In the genomic region with DNA sequence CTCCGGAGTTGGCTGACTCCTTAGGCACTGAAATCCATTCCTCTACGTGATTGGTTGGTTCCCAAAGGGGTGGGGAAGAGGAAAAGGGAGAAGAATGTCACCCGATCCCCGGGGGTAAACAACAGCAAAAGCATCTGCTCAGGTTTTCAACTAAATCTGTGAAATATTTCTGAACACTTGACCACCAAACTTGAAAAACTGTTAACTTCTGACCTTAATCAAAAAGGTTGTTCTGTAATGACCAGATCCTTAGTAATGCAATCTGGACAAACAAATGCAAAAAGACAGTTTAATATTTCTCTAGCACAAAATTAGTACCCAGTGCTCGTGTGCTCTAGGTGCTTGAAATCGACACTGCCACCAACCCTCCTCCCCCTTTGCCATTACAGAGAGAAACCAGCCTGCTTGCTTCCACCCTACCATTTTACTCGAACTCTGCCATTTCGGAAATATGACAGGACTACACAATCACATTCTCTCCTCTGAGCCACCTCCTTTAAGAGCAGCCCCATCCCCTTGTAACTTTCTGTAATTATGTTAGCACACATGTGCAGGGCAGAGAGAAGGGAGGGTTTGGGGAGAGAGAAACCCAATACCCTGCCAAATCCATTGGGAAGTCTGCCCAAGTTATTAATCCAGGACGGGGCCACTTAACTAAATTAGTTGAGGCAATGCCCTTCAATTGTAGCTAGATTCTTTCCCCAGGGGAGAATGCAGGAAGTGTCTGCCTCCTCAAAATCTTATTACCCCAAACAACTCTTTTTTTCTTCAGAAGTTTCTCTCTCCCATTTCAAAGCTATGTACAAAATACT, we compare ENCODE assay signal across 7 cellular contexts.
DNase-seq lines count a peak whose midpoint lies in the region; ATAC-seq and TF ChIP-seq lines count a peak whose summit lies in the region.

No MANE protein-coding gene starts in this region.

- TF ChIP-seq POLR2A in adrenal gland (IDR thresholded peaks at IDR 0.05): peak in 1 of 2 donors; percentile 53
- no peak for TF ChIP-seq POLR2A in ovary (IDR thresholded peaks at IDR 0.05)

- WGBS in adrenal gland, 4 donors: 2 to 3% (median 3%) methylated on average over 9 of the region's 9 CpGs
- 1 to 2% (median 1%) methylated on average over 9 of the region's 9 CpGs for WGBS in ovary, 3 donors

- no peaks in the 10 kb centered on the region for H3K9me3 ChIP-seq in adrenal gland (replicated peaks in 1 of 3)
- H3K9me3 ChIP-seq in cardiac muscle cell (ENCODE audit: low read depth): no peaks in the 10 kb centered on the region
- no peaks in the 10 kb centered on the region for H3K9me3 ChIP-seq in ovary

- DNase-seq in H4 (ENCODE audit: low spot score) (peak; percentile 88), NCI-H2171 (lab: John Stamatoyannopoulos, UW) (peak; percentile 95), adrenal gland (peak; percentile 70 to 88 (median 83)), cardiac muscle cell (ENCODE audit: low read depth in 1 of 2, low spot score in 1 of 2) (peak; percentile 91 to 92), ovary (peak in 2 of 5 donors; percentile 41 to 65)

- ATAC-seq in GM19328 (IDR thresholded peaks at IDR 0.05; ENCODE audit: unreplicated experiment) (no peak), GM19455 (IDR thresholded peaks at IDR 0.05; ENCODE audit: unreplicated experiment) (no peak)

- H3K27ac ChIP-seq in adrenal gland (peak overlapping the region in 3 of 5 donors; percentile 67 to 88 (median 77)), cardiac muscle cell (peak overlapping the region; percentile 99), ovary (peak overlapping the region; percentile 13 to 49)

- TF ChIP-seq EP300 in ovary (IDR thresholded peaks at IDR 0.05): no peak

- H3K36me3 ChIP-seq in adrenal gland (replicated peaks in 1 of 2): no peaks in the 10 kb centered on the region
- H3K36me3 ChIP-seq in cardiac muscle cell: no peaks in the 10 kb centered on the region
- no peaks in the 10 kb centered on the region for H3K36me3 ChIP-seq in ovary

- intact Hi-C loops in adrenal gland (cut with DNase I): loop anchor here (10.0 kb wide), 2 partner anchors 70 to 140 kb away; no protein-coding TSS in a partner anchor
- intact Hi-C loops in ovary (cut with DNase I): loop anchor here in 2 of 4 donors (10.0 kb wide), 2 partner anchors 130 to 290 kb away; no protein-coding TSS in a partner anchor

- H3K27me3 ChIP-seq in adrenal gland (no peaks in the 10 kb centered on the region), cardiac muscle cell (no peaks in the 10 kb centered on the region), ovary (no peaks in the 10 kb centered on the region)

- no peak for TF ChIP-seq CTCF in adrenal gland (IDR thresholded peaks at IDR 0.05)
- no peak for TF ChIP-seq CTCF in cardiac muscle cell (IDR thresholded peaks at IDR 0.05; ENCODE audit: low read depth, low read length)
- TF ChIP-seq CTCF in ovary (IDR thresholded peaks at IDR 0.05): no peak

- H3K4me3 ChIP-seq in adrenal gland: peak overlapping the region in 2 of 4 donors; percentile 22 to 59
- peak overlapping the region; percentile 41 for H3K4me3 ChIP-seq in cardiac muscle cell
- H3K4me3 ChIP-seq in ovary: peak overlapping the region; percentile 44

- H3K4me1 ChIP-seq in adrenal gland (replicated peaks in 1 of 2): peaks cover 34 to 57% of the 10 kb centered on the region in 2 donors
- H3K4me1 ChIP-seq in cardiac muscle cell (ENCODE audit: low read depth): peaks cover 89% of the 10 kb centered on the region
- H3K4me1 ChIP-seq in ovary (ENCODE audit: insufficient read depth): peaks cover 31% of the 10 kb centered on the region

Comparison
In these comparisons a context has a peak if more than half of its experiments do, and no peak if none do; other contexts are left out.
1. H3K27ac ChIP-seq: peak in every context shown above with its lines; median percentile 99 in cardiac muscle cell; 77 in adrenal gland; 31 in ovary.